ENCODE assay signal across 11 cellular contexts in the genomic region with DNA sequence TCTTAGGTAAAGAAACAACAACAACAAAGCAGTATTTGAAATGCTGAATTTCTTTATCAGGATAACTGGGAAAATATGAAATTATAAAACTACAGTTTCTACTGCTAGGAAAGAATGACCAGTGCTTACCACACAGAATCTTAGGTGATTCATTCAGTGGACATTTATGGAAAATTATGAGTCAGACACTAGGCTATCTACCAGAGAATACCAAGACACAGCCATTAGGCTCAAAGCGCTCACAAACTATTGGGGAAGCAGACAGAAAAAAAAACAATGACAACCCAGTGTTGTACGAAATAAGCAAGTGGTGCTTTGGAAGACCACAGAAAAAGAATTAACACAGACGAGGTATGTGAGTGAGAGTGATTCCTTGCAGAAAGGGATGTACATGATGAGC.
DNase-seq lines count a peak whose midpoint lies in the region; ATAC-seq and TF ChIP-seq lines count a peak whose summit lies in the region.
"Had no signal": no experiment of that assay in that cellular context is flagged by ENCODE, and none has a peak within 500 bp of the region (broad histone marks: within the 10 kb centered on the region; RNA-seq: fewer than 3 reads in every experiment).

No MANE protein-coding gene starts in this region.

- CTCF ChIA-PET in PC-3 (lab: Charles Lee), result no interaction called here

- H3K4me3 ChIP-seq in PC-3 (ENCODE audit: low read length) (no peak overlapping the region), right lobe of liver (no peak overlapping the region), Peyer's patch (no peak overlapping the region)
- H3K4me3 ChIP-seq: heart right ventricle had no signal

- H3K9ac ChIP-seq in PC-3 (ENCODE audit: low read length), result no peak overlapping the region

- H3K36me3 ChIP-seq in PC-3 (ENCODE audit: low read depth, low read length) (no peaks in the 10 kb centered on the region), right lobe of liver (no peaks in the 10 kb centered on the region), Peyer's patch (no peaks in the 10 kb centered on the region)
- H3K36me3 ChIP-seq: heart right ventricle had no signal

- no peak for TF ChIP-seq POLR2A in right lobe of liver (IDR thresholded peaks at IDR 0.05)
- TF ChIP-seq POLR2A in Peyer's patch (IDR thresholded peaks at IDR 0.05), result no peak

- H3K4me2 ChIP-seq in PC-3 (ENCODE audit: low read length), result peak overlapping the region; percentile 52

- intact Hi-C loops in PC-3 (cut with micrococcal nuclease) (no loop called here), right lobe of liver (cut with DNase I) (no loop called here)

- no peaks in the 10 kb centered on the region for H3K79me2 ChIP-seq in PC-3 (ENCODE audit: low read length)

- WGBS in right lobe of liver (ENCODE audit: insufficient coverage, low coverage, low lambda C conversion rate, missing lambda C conversion rate), result 65% methylated on average over 3 of the region's 3 CpGs

- H3K4me1 ChIP-seq in PC-3 (ENCODE audit: insufficient read depth, low read length) (peaks cover 5% of the 10 kb centered on the region), right lobe of liver (no peaks in the 10 kb centered on the region), Peyer's patch (no peaks in the 10 kb centered on the region)
- H3K4me1 ChIP-seq: heart right ventricle had no signal

- H3K27ac ChIP-seq in PC-3 (ENCODE audit: low read length), result peak overlapping the region; percentile 27; the same call in 1 of the 2 replicates
- H3K27ac ChIP-seq in right lobe of liver, result no peak overlapping the region
- no peak overlapping the region for H3K27ac ChIP-seq in Peyer's patch
- H3K27ac ChIP-seq: heart right ventricle had no signal

- no peaks in the 10 kb centered on the region for H3K27me3 ChIP-seq in PC-3 (ENCODE audit: low read length)
- no peaks in the 10 kb centered on the region for H3K27me3 ChIP-seq in right lobe of liver
- H3K27me3 ChIP-seq in Peyer's patch, result no peaks in the 10 kb centered on the region
- H3K27me3 ChIP-seq: heart right ventricle had no signal

- no peak for TF ChIP-seq CTCF in PC-3 (conservative IDR thresholded peaks at IDR 0.05; ENCODE audit: low read depth, low read length)
- TF ChIP-seq CTCF in right lobe of liver (IDR thresholded peaks at IDR 0.05), result no peak
- no peak for TF ChIP-seq CTCF in Peyer's patch (IDR thresholded peaks at IDR 0.05)

- no TSS peak for BruUV-seq in PC-3 (replicated peaks; lab: Mats Ljungman, UMichigan)

- H3K9me3 ChIP-seq in PC-3 (ENCODE audit: low read length) (no peaks in the 10 kb centered on the region), right lobe of liver (no peaks in the 10 kb centered on the region), Peyer's patch (no peaks in the 10 kb centered on the region)
- H3K9me3 ChIP-seq: heart right ventricle had no signal

- no peaks in the 10 kb centered on the region for H4K20me1 ChIP-seq in PC-3 (ENCODE audit: low read length)

- POLR2A ChIA-PET in PC-3 (lab: Charles Lee; ENCODE audit: unreplicated experiment), result no interaction called here

- peak; percentile 88 for DNase-seq in ELR (ENCODE audit: low read depth)
- peak; percentile 76 for DNase-seq in PC-3
- DNase-seq in fibroblast of gingiva (ENCODE audit: low read depth), result peak; percentile 79
- DNase-seq in renal cortical epithelial cell (ENCODE audit: low read depth), result peak; percentile 54
- no peak for DNase-seq in cortex of kidney (lab: John Stamatoyannopoulos, UW)
- DNase-seq in activated CD4-positive, alpha-beta T cell treated with anti-CD3 and anti-CD28 coated beads, Interleukin-2, amount 50 U/mL, for 4 hours, result no peak
- DNase-seq in right lobe of liver, result no peak
- no peak for DNase-seq in Peyer's patch
- DNase-seq: activated CD4-positive, CD25-positive, alpha-beta regulatory T cell; DMS153; heart right ventricle had no signal

- H3F3A ChIP-seq in PC-3 (ENCODE audit: low read length, unreplicated experiment), result no peaks in the 10 kb centered on the region

- no peaks in the 10 kb centered on the region for H3K9me2 ChIP-seq in PC-3 (replicated peaks; ENCODE audit: low read length)

- H2AFZ ChIP-seq in PC-3 (ENCODE audit: low read length), result peak overlapping the region; percentile 78; the same call in 1 of the 2 replicates

- ATAC-seq in PC-3 (peak; percentile 99), right lobe of liver (no peak)

Comparison
In these comparisons a context has a peak if more than half of its experiments do, and no peak if none do; other contexts are left out.
1. DNase-seq: peak in ELR (single experiment), PC-3 (single experiment), fibroblast of gingiva (single experiment) and renal cortical epithelial cell (single experiment); none in cortex of kidney (single experiment), activated CD4-positive, alpha-beta T cell treated with anti-CD3 and anti-CD28 coated beads, Interleukin-2, amount 50 U/mL, for 4 hours (0 of 2), right lobe of liver (0 of 3) and Peyer's patch (0 of 3).